8 cellular contexts compared by ENCODE assay signal in genomic region chr1:200075938-200076546, GRCh38. TPM values are rescaled to one million over a fixed set of nuclear protein-coding genes. Genes with fewer than 3 reads are reported as not detected.
DNase-seq lines count a peak whose midpoint lies in the region; ATAC-seq lines count a peak whose summit lies in the region.

No MANE protein-coding gene starts in this region.

- H3K4me3 ChIP-seq in skeletal muscle cell (ENCODE audit: low read depth, low read length) = no peak overlapping the region

- ATAC-seq in HG02970 (IDR thresholded peaks at IDR 0.05; ENCODE audit: low FRiP score, unreplicated experiment) = no peak

- peak; percentile 86 for DNase-seq in H4 (ENCODE audit: low spot score)
- peak; percentile 26 to 81 for DNase-seq in SW 1271 (lab: John Stamatoyannopoulos, UW)
- peak; percentile 28 for DNase-seq in glomerular visceral epithelial cell (ENCODE audit: extremely low spot score)
- DNase-seq in skeletal muscle cell (ENCODE audit: low read depth) = peak; percentile 61
- DNase-seq in SHP77 treated with DMSO at 0.1 percent for 48 hours (lab: John Stamatoyannopoulos, UW) = no peak
- DNase-seq in NCI-H2107 (lab: John Stamatoyannopoulos, UW) = no peak
- no peak for DNase-seq in NCI-H128 (lab: John Stamatoyannopoulos, UW; ENCODE audit: unreplicated experiment)

RNA-seq across cellular contexts. Expression of gene NR5A2, which starts 48.5 kb away (rescaled TPM):
- 0.06 TPM in 2 replicates for total RNA-seq in H4 (2014; rRNA removed; shearing (Covaris generic))

Comparison
In these comparisons a context has a peak if more than half of its experiments do, and no peak if none do; other contexts are left out.
1. DNase-seq: peak in H4 (single experiment), SW 1271 (2 of 2), glomerular visceral epithelial cell (single experiment) and skeletal muscle cell (single experiment); none in SHP77 treated with DMSO at 0.1 percent for 48 hours (single experiment), NCI-H2107 (single experiment) and NCI-H128 (single experiment).